ENCODE assay signal across 8 cellular contexts in genomic region chr16:67720236-67720635, GRCh38. TPM values are rescaled to one million over a fixed set of nuclear protein-coding genes. Genes with fewer than 3 reads are reported as not detected.
DNase-seq lines count a peak whose midpoint lies in the region; ATAC-seq and TF ChIP-seq lines count a peak whose summit lies in the region.

No MANE protein-coding gene starts in this region.

- no peak for TF ChIP-seq POLR2A in Peyer's patch (IDR thresholded peaks at IDR 0.05)

- H3K14ac ChIP-seq in trophoblast cell (ENCODE audit: low read length) = no peak overlapping the region

- ATAC-seq in DND-41 (ENCODE audit: insufficient read depth, low read depth) = no peak
- ATAC-seq in HG03442 (IDR thresholded peaks at IDR 0.05; ENCODE audit: unreplicated experiment) = no peak
- no peak for ATAC-seq in HG03135 (IDR thresholded peaks at IDR 0.05; ENCODE audit: unreplicated experiment)

- 0 out of 2 replicates have a peak, but pooled peaks cover 6% of the 10 kb centered on the region for H4K20me1 ChIP-seq in DND-41 (ENCODE audit: insufficient read depth, low read length)

- no peak overlapping the region for H4K8ac ChIP-seq in trophoblast cell (ENCODE audit: low read depth, low read length)

- no peak overlapping the region for H2BK12ac ChIP-seq in trophoblast cell (ENCODE audit: low read length)

- H3K9me3 ChIP-seq in DND-41 (ENCODE audit: insufficient read depth, low read length, severe bottlenecking) (no peaks in the 10 kb centered on the region), Peyer's patch (no peaks in the 10 kb centered on the region), trophoblast cell (ENCODE audit: insufficient read depth, low read depth, low read length) (no peaks in the 10 kb centered on the region)

- H3K27ac ChIP-seq in DND-41 (ENCODE audit: low read length) (peak overlapping the region; percentile 88; the same call in 1 of the 2 replicates), Peyer's patch (peak overlapping the region in 3 of 4 donors; percentile 54 to 83 (median 80)), trophoblast cell (ENCODE audit: low read depth, low read length) (no peak overlapping the region)

- no peak overlapping the region for H3K4ac ChIP-seq in trophoblast cell (ENCODE audit: low read depth, low read length)

- DNase-seq in DND-41 = no peak
- no peak for DNase-seq in Peyer's patch
- no peak for DNase-seq in epithelial cell of proximal tubule (ENCODE audit: low read depth)
- no peak for DNase-seq in trophoblast cell
- no peak for DNase-seq in DMS153 treated with DMSO at 0.1 percent for 48 hours (lab: John Stamatoyannopoulos, UW; ENCODE audit: unreplicated experiment)
- DNase-seq in NCI-H1092 (lab: John Stamatoyannopoulos, UW) = no peak

- H4K12ac ChIP-seq in trophoblast cell (ENCODE audit: low read depth, low read length) = no peak overlapping the region

- peak overlapping the region; percentile 66 for H3K9ac ChIP-seq in DND-41 (ENCODE audit: low read depth, low read length)
- H3K9ac ChIP-seq in trophoblast cell (ENCODE audit: low read length) = no peak overlapping the region

- H3K4me3 ChIP-seq in DND-41 (ENCODE audit: low read depth in 1 of 2, low read length in 2 of 2) (peak overlapping the region in 1 of 2 experiments; percentile 67; a peak in 2 of 4 replicates), Peyer's patch (peak overlapping the region in 2 of 4 donors; percentile 75 to 84), epithelial cell of proximal tubule (ENCODE audit: low read depth, low read length) (peak overlapping the region; percentile 98), trophoblast cell (ENCODE audit: low read depth, low read length) (no peak overlapping the region)

- H2AFZ ChIP-seq in DND-41 (ENCODE audit: low read depth, low read length) (peak overlapping the region; percentile 76), trophoblast cell (ENCODE audit: insufficient read depth, low read length, poor library complexity) (no peak overlapping the region)

- no peak overlapping the region for H3K18ac ChIP-seq in trophoblast cell (ENCODE audit: low read length)

- H2BK5ac ChIP-seq in trophoblast cell (ENCODE audit: low read depth, low read length, poor library complexity) = no peak overlapping the region

- no peak overlapping the region for H3K23ac ChIP-seq in trophoblast cell (ENCODE audit: low read length)

- H3K4me2 ChIP-seq in DND-41 (ENCODE audit: insufficient read depth, low read length) (peak overlapping the region; percentile 89), trophoblast cell (ENCODE audit: low read length) (peak overlapping the region; percentile 76)

- H3K79me2 ChIP-seq in DND-41 (ENCODE audit: insufficient read depth, low read length) (peaks cover 38% of the 10 kb centered on the region), trophoblast cell (ENCODE audit: control insufficient read depth, insufficient read depth, low read length, poor library complexity) (peaks cover 11% of the 10 kb centered on the region)

- peaks cover 31% of the 10 kb centered on the region for H3K4me1 ChIP-seq in DND-41 (ENCODE audit: insufficient read depth, low read length)
- peaks cover 0 to 36% (median 4%) of the 10 kb centered on the region in 4 donors for H3K4me1 ChIP-seq in Peyer's patch
- H3K4me1 ChIP-seq in trophoblast cell (ENCODE audit: control insufficient read depth in 1 of 2, insufficient read depth in 2 of 2, low read length in 2 of 2) = peaks cover 15 to 21% of the 10 kb centered on the region in 2 experiments

- no peak overlapping the region for H2AK5ac ChIP-seq in trophoblast cell (ENCODE audit: low read length)

- no peak overlapping the region for H2BK120ac ChIP-seq in trophoblast cell (ENCODE audit: insufficient read depth, low read length, poor library complexity)

- H3K36me3 ChIP-seq in DND-41 (ENCODE audit: insufficient read depth, low read length) (peaks cover 6% of the 10 kb centered on the region; the same call in 1 of the 2 replicates), Peyer's patch (peaks cover 0 to 5% (median 0%) of the 10 kb centered on the region in 3 donors), trophoblast cell (ENCODE audit: control insufficient read depth in 1 of 2, insufficient read depth in 2 of 2, low read length in 2 of 2) (peaks cover 6 to 17% of the 10 kb centered on the region in 2 experiments)

- H3K27me3 ChIP-seq in DND-41 (ENCODE audit: insufficient read depth, low read length, poor library complexity) (no peaks in the 10 kb centered on the region), Peyer's patch (no peaks in the 10 kb centered on the region), trophoblast cell (ENCODE audit: insufficient read depth, low read length) (no peaks in the 10 kb centered on the region)

- TF ChIP-seq CTCF in DND-41 (IDR thresholded peaks at IDR 0.05; ENCODE audit: borderline replicate concordance, extremely low read depth, low read length, poor library complexity, severe bottlenecking) (no peak), Peyer's patch (IDR thresholded peaks at IDR 0.05) (no peak), epithelial cell of proximal tubule (conservative IDR thresholded peaks at IDR 0.05; ENCODE audit: low read depth, low read length) (no peak)

- H4K91ac ChIP-seq in trophoblast cell (ENCODE audit: low read depth, low read length) = no peak overlapping the region

- peaks cover 12% of the 10 kb centered on the region for H3K79me1 ChIP-seq in trophoblast cell (ENCODE audit: low read length)

- no CpG with 5 or more reads among the region's 1 CpG for WGBS in trophoblast cell (ENCODE audit: extremely low coverage, insufficient coverage, insufficient read length)

RNA-seq across cellular contexts. Expression of gene GFOD2, which starts 1.1 kb away (rescaled TPM):
- 10 to 100 TPM in 3 of 4 donors, 1 to 10 TPM in 1; 9.9 to 40.7 (median 24.6) TPM for total RNA-seq in Peyer's patch
- 16.1 and 20.1 TPM in 2 replicates for total RNA-seq in epithelial cell of proximal tubule
- 14.0 and 14.3 TPM in 2 replicates for polyA plus RNA-seq in trophoblast cell (2013)

RNA-seq across cellular contexts. Expression of gene C16orf86, which starts 53.6 kb away (rescaled TPM):
- total RNA-seq in Peyer's patch (1 to 10 TPM in 3 of 4 donors, under 1 TPM in 1; 0.54 to 6.6 (median 2.0) TPM), epithelial cell of proximal tubule (4.7 and 5.9 TPM in 2 replicates)
- 0.54 and 0.86 TPM in 2 replicates for polyA plus RNA-seq in trophoblast cell (2013)

RNA-seq across cellular contexts. Expression of gene ENKD1, which starts 53.7 kb away (rescaled TPM):
- total RNA-seq in Peyer's patch (10 to 100 TPM; 10.6 to 26.3 (median 13.4) TPM), epithelial cell of proximal tubule (12.2 and 17.4 TPM in 2 replicates)
- 4.3 and 4.7 TPM in 2 replicates for polyA plus RNA-seq in trophoblast cell (2013)

RNA-seq across cellular contexts. Expression of gene PARD6A, which starts 59.5 kb away (rescaled TPM):
- 1 to 10 TPM in 3 of 4 donors, not detected in 1; 1.0 to 4.3 (median 2.1) TPM for total RNA-seq in Peyer's patch
- 13.3 and 15.9 TPM in 2 replicates for total RNA-seq in epithelial cell of proximal tubule
- 0.74 and 0.76 TPM in 2 replicates for polyA plus RNA-seq in trophoblast cell (2013)
